Comparison of ENCODE assay signal across 21 cellular contexts in the genomic region with DNA sequence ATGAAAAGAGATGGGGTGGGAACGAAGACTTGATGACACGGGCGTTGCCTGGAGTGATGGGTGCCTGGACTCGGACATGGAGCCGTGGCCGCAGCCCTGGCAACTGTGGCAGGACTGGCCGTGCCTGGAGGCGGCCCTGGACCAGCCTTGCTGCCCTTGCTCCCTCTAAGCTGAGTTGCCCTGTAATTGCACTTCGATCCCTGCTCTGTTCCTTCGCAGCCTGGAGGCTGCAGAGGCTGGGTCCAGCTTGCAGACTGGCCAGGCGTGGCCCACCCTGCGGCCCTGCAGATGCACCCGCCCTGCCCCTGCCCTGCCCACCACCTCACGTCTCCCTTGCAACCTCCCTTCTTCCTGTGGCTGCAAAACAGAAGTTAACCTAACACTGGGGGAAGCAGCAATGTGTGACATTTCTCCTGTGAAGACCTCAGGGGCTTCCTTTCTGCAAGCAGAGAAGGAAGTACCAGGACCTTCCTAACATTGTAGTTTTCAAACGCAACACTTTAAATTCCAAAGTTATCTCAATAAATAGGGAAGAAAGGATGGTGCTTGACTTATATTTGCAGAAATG.
"Had no signal": no experiment of that assay in that cellular context is flagged by ENCODE, and none has a peak within 500 bp of the region (broad histone marks: within the 10 kb centered on the region; RNA-seq: fewer than 3 reads in every experiment).

No MANE protein-coding gene starts in this region.

- H3K27me3 ChIP-seq: gastrocnemius medialis, neutrophil, ovary, right atrium auricular region, suprapubic skin, thyroid gland, upper lobe of left lung, vagina had no signal

- H3K4me3 ChIP-seq: esophagus muscularis mucosa, gastrocnemius medialis, heart right ventricle, ovary, right atrium auricular region, sigmoid colon, skin epidermis, suprapubic skin, thyroid gland, upper lobe of left lung, vagina had no signal

- DNase-seq: effector memory CD8-positive, alpha-beta T cell; gastrocnemius medialis; heart right ventricle; hypothalamus; kidney glomerular epithelial cell; mesendoderm; naive thymus-derived CD4-positive, alpha-beta T cell; nephron progenitor cell; ovary; sigmoid colon; stimulated activated naive CD8-positive, alpha-beta T cell treated with anti-CD3 and anti-CD28 coated beads, Interleukin-15, Interleukin-2, amounts not matched to agents 100 U/mL and 50 U/mL, for 24 hours; thyroid gland had no signal

- H3K27ac Mint-ChIP-seq: dendritic cell treated with granulocyte-macrophage colony-stimulating factor and Interleukin-4, amounts not matched to agents 40 ng/mL and 50 ng/mL, for 4 days; effector memory CD8-positive, alpha-beta T cell; naive thymus-derived CD4-positive, alpha-beta T cell; nephron progenitor cell had no signal

- ATAC-seq: effector memory CD8-positive, alpha-beta T cell; gastrocnemius medialis; heart right ventricle; naive thymus-derived CD4-positive, alpha-beta T cell; stimulated activated naive CD8-positive, alpha-beta T cell treated with anti-CD3 and anti-CD28 coated beads, Interleukin-15, Interleukin-2, amounts not matched to agents 100 U/mL and 50 U/mL, for 24 hours had no signal

- H3K9me3 Mint-ChIP-seq: dendritic cell treated with granulocyte-macrophage colony-stimulating factor and Interleukin-4, amounts not matched to agents 40 ng/mL and 50 ng/mL, for 4 days; effector memory CD8-positive, alpha-beta T cell; nephron progenitor cell had no signal

- H3K4me1 ChIP-seq: esophagus muscularis mucosa, gastrocnemius medialis, right atrium auricular region, sigmoid colon, suprapubic skin, vagina had no signal

- H3K4me3 Mint-ChIP-seq: dendritic cell treated with granulocyte-macrophage colony-stimulating factor and Interleukin-4, amounts not matched to agents 40 ng/mL and 50 ng/mL, for 4 days; effector memory CD8-positive, alpha-beta T cell; naive thymus-derived CD4-positive, alpha-beta T cell; nephron progenitor cell had no signal

- H3K4me1 Mint-ChIP-seq: naive thymus-derived CD4-positive, alpha-beta T cell had no signal

- H3K36me3 Mint-ChIP-seq: naive thymus-derived CD4-positive, alpha-beta T cell had no signal

- H3K27ac ChIP-seq: epithelial cell of prostate, esophagus muscularis mucosa, gastrocnemius medialis, heart right ventricle, neutrophil, right atrium auricular region, sigmoid colon, skin epidermis, suprapubic skin, thyroid gland, upper lobe of left lung, vagina had no signal
